ENCODE assay signal across 1 cellular context in genomic region chr1:10444795-10445397, GRCh38.
TF ChIP-seq lines count a peak whose summit lies in the region.

No MANE protein-coding gene starts in this region.

TF ChIP-seq in WTC11, 78 proteins besides CTCF, POLR2A, EP300 and RAD21:
- TF ChIP-seq IRF1 (CRISPR knock-in tag; IDR thresholded peaks at IDR 0.05) (no peak), NFATC4 (CRISPR knock-in tag; IDR thresholded peaks at IDR 0.05) (no peak), USF1 (CRISPR knock-in tag; IDR thresholded peaks at IDR 0.05) (no peak), ZNF121 (CRISPR knock-in tag; IDR thresholded peaks at IDR 0.05) (0 out of 2 replicates have a peak, but pooled peaks have one; percentile 16)
- TF ChIP-seq, protein P1, sequence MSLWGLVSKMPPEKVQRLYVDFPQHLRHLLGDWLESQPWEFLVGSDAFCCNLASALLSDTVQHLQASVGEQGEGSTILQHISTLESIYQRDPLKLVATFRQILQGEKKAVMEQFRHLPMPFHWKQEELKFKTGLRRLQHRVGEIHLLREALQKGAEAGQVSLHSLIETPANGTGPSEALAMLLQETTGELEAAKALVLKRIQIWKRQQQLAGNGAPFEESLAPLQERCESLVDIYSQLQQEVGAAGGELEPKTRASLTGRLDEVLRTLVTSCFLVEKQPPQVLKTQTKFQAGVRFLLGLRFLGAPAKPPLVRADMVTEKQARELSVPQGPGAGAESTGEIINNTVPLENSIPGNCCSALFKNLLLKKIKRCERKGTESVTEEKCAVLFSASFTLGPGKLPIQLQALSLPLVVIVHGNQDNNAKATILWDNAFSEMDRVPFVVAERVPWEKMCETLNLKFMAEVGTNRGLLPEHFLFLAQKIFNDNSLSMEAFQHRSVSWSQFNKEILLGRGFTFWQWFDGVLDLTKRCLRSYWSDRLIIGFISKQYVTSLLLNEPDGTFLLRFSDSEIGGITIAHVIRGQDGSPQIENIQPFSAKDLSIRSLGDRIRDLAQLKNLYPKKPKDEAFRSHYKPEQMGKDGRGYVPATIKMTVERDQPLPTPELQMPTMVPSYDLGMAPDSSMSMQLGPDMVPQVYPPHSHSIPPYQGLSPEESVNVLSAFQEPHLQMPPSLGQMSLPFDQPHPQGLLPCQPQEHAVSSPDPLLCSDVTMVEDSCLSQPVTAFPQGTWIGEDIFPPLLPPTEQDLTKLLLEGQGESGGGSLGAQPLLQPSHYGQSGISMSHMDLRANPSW (CRISPR knock-in tag; conservative IDR thresholded peaks at IDR 0.05; ENCODE audit: low read depth), result no peak
